35 cellular contexts compared by ENCODE assay signal in genomic region chr5:137439645-137440044, GRCh38. TPM values are rescaled to one million over a fixed set of nuclear protein-coding genes. Genes with fewer than 3 reads are reported as not detected.
"Had no signal": no experiment of that assay in that cellular context is flagged by ENCODE, and none has a peak within 500 bp of the region (broad histone marks: within the 10 kb centered on the region; RNA-seq: fewer than 3 reads in every experiment).

No MANE protein-coding gene starts in this region.

- H3K9me3 Mint-ChIP-seq: activated B cell treated with CpG ODN at 0.5 μM for 24 hours; activated CD4-positive, alpha-beta memory T cell treated with anti-CD3 and anti-CD28 coated beads for 36 hours; activated CD4-positive, alpha-beta T cell treated with anti-CD3 and anti-CD28 coated beads, Interleukin-2, amount 10 ng/mL, durations not matched to agents 24 days and 14 days; activated CD8-positive, alpha-beta T cell treated with anti-CD3 and anti-CD28 coated beads for 36 hours; activated naive CD4-positive, alpha-beta T cell treated with anti-CD3 and anti-CD28 coated beads for 36 hours; activated naive CD8-positive, alpha-beta T cell treated with anti-CD3 and anti-CD28 coated beads, Interleukin-2, amount 10 ng/mL, durations not matched to agents 7 days and 5 days; activated naive CD8-positive, alpha-beta T cell treated with anti-CD3 and anti-CD28 coated beads, Interleukin-2, amount 50 U/mL, for 24 hours; activated T-cell treated with anti-CD3 and anti-CD28 coated beads, Interleukin-2, amount 50 U/mL, for 4 hours; activated T-cell treated with anti-CD3 and anti-CD28 coated beads, Interleukin-2, amount 50 U/mL, for 72 hours; activated T-helper 1 cell treated with anti-CD3 and anti-CD28 coated beads, Interleukin-12 subunit alpha, Interleukin-12 subunit beta, Interleukin-2, Interleukin-4 antibody, amounts not matched to agents 30 ng/mL and 10 ng/mL and 1 ng/mL, durations not matched to agents 14 hours and 24 hours and 36 hours; activated T-helper 17 cell treated with anti-CD3 and anti-CD28 coated beads, Interleukin-2, amount 50 U/mL, for 72 hours; central memory CD8-positive, alpha-beta T cell had no signal

- H3K27ac ChIP-seq: ascending aorta, cardiac muscle cell, VCaP had no signal

- H3K36me3 ChIP-seq: ascending aorta, cardiac muscle cell had no signal

- H3K27ac Mint-ChIP-seq: activated B cell treated with CpG ODN at 0.5 μM for 24 hours; activated CD4-positive, alpha-beta memory T cell treated with anti-CD3 and anti-CD28 coated beads for 36 hours; activated CD4-positive, alpha-beta T cell treated with anti-CD3 and anti-CD28 coated beads, Interleukin-2, amount 10 ng/mL, durations not matched to agents 24 days and 14 days; activated CD8-positive, alpha-beta T cell treated with anti-CD3 and anti-CD28 coated beads for 36 hours; activated naive CD4-positive, alpha-beta T cell treated with anti-CD3 and anti-CD28 coated beads for 36 hours; activated naive CD4-positive, alpha-beta T cell treated with anti-CD3 and anti-CD28 coated beads, Interleukin-2, amount 50 U/mL, for 24 hours; activated naive CD8-positive, alpha-beta T cell; activated naive CD8-positive, alpha-beta T cell treated with anti-CD3 and anti-CD28 coated beads, Interleukin-2, amount 10 ng/mL, durations not matched to agents 7 days and 5 days; activated naive CD8-positive, alpha-beta T cell treated with anti-CD3 and anti-CD28 coated beads, Interleukin-2, amount 50 U/mL, for 24 hours; activated T-cell treated with anti-CD3 and anti-CD28 coated beads, Interleukin-2, amount 50 U/mL, for 72 hours; activated T-helper 1 cell treated with anti-CD3 and anti-CD28 coated beads, Interleukin-12 subunit alpha, Interleukin-12 subunit beta, Interleukin-2, Interleukin-4 antibody, amounts not matched to agents 30 ng/mL and 10 ng/mL and 1 ng/mL, durations not matched to agents 14 hours and 24 hours and 36 hours; activated T-helper 17 cell treated with anti-CD3 and anti-CD28 coated beads, Interleukin-2, amount 50 U/mL, for 72 hours; brain; T-helper 17 cell had no signal

- H3K4me1 Mint-ChIP-seq: activated B cell treated with CpG ODN at 0.5 μM for 24 hours; activated CD4-positive, alpha-beta T cell treated with anti-CD3 and anti-CD28 coated beads, Interleukin-2, amount 10 ng/mL, durations not matched to agents 24 days and 14 days; activated naive CD4-positive, alpha-beta T cell treated with anti-CD3 and anti-CD28 coated beads, Interleukin-2, amount 50 U/mL, for 24 hours; activated naive CD8-positive, alpha-beta T cell treated with anti-CD3 and anti-CD28 coated beads, Interleukin-2, amount 10 ng/mL, durations not matched to agents 7 days and 5 days; activated naive CD8-positive, alpha-beta T cell treated with anti-CD3 and anti-CD28 coated beads, Interleukin-2, amount 50 U/mL, for 24 hours; activated T-helper 17 cell treated with anti-CD3 and anti-CD28 coated beads, Interleukin-2, amount 50 U/mL, for 72 hours; central memory CD8-positive, alpha-beta T cell; T-helper 17 cell had no signal

- ATAC-seq: activated CD8-positive, alpha-beta T cell treated with anti-CD3 and anti-CD28 coated beads for 36 hours; activated naive CD8-positive, alpha-beta T cell treated with anti-CD3 and anti-CD28 coated beads, Interleukin-2, amount 50 U/mL, for 24 hours; activated T-cell treated with anti-CD3 and anti-CD28 coated beads, Interleukin-2, amount 50 U/mL, for 4 hours; activated T-helper 17 cell treated with anti-CD3 and anti-CD28 coated beads, Interleukin-2, amount 50 U/mL, for 72 hours; T-helper 17 cell had no signal

- H3K4me3 Mint-ChIP-seq: activated B cell treated with CpG ODN at 0.5 μM for 24 hours; activated CD4-positive, alpha-beta memory T cell treated with anti-CD3 and anti-CD28 coated beads for 36 hours; activated CD4-positive, alpha-beta T cell treated with anti-CD3 and anti-CD28 coated beads, Interleukin-2, amount 10 ng/mL, durations not matched to agents 24 days and 14 days; activated CD8-positive, alpha-beta T cell treated with anti-CD3 and anti-CD28 coated beads for 36 hours; activated naive CD4-positive, alpha-beta T cell treated with anti-CD3 and anti-CD28 coated beads for 36 hours; activated naive CD4-positive, alpha-beta T cell treated with anti-CD3 and anti-CD28 coated beads, Interleukin-2, amount 50 U/mL, for 24 hours; activated naive CD8-positive, alpha-beta T cell; activated naive CD8-positive, alpha-beta T cell treated with anti-CD3 and anti-CD28 coated beads, Interleukin-2, amount 10 ng/mL, durations not matched to agents 7 days and 5 days; activated naive CD8-positive, alpha-beta T cell treated with anti-CD3 and anti-CD28 coated beads, Interleukin-2, amount 50 U/mL, for 24 hours; activated T-cell treated with anti-CD3 and anti-CD28 coated beads, Interleukin-2, amount 50 U/mL, for 4 hours; activated T-cell treated with anti-CD3 and anti-CD28 coated beads, Interleukin-2, amount 50 U/mL, for 72 hours; activated T-helper 1 cell treated with anti-CD3 and anti-CD28 coated beads, Interleukin-12 subunit alpha, Interleukin-12 subunit beta, Interleukin-2, Interleukin-4 antibody, amounts not matched to agents 30 ng/mL and 10 ng/mL and 1 ng/mL, durations not matched to agents 14 hours and 24 hours and 36 hours; activated T-helper 17 cell treated with anti-CD3 and anti-CD28 coated beads, Interleukin-2, amount 50 U/mL, for 72 hours; brain; central memory CD8-positive, alpha-beta T cell; T-helper 17 cell had no signal

- H3K4me1 ChIP-seq: ascending aorta had no signal

- DNase-seq: activated B cell treated with CpG ODN at 0.5 μM for 24 hours; activated CD4-positive, alpha-beta memory T cell treated with anti-CD3 and anti-CD28 coated beads for 36 hours; activated CD4-positive, alpha-beta T cell treated with anti-CD3 and anti-CD28 coated beads for 4 hours; activated CD4-positive, alpha-beta T cell treated with anti-CD3 and anti-CD28 coated beads, Interleukin-2, amount 10 ng/mL, durations not matched to agents 24 days and 14 days; activated CD4-positive, alpha-beta T cell treated with anti-CD3 and anti-CD28 coated beads, Interleukin-2, amount 50 U/mL, for 1 hour; activated CD4-positive, alpha-beta T cell treated with anti-CD3 and anti-CD28 coated beads, Interleukin-2, amount 50 U/mL, for 4 hours; activated CD4-positive, CD25-positive, alpha-beta regulatory T cell treated with anti-CD3 and anti-CD28 coated beads, Interleukin-2, amount 50 U/mL, for 72 hours; activated CD8-positive, alpha-beta memory T cell treated with anti-CD3 and anti-CD28 coated beads, Interleukin-2, amount 50 U/mL, for 4 hours; activated CD8-positive, alpha-beta T cell treated with anti-CD3 and anti-CD28 coated beads for 36 hours; activated effector memory CD4-positive, alpha-beta T cell treated with anti-CD3 and anti-CD28 coated beads, Interleukin-2, amount 50 U/mL, for 16 hours; activated gamma-delta T cell treated with Interleukin-2 at 50 U/mL for 16 hours; activated naive CD4-positive, alpha-beta T cell; activated naive CD4-positive, alpha-beta T cell treated with anti-CD3 and anti-CD28 coated beads for 36 hours; activated naive CD8-positive, alpha-beta T cell treated with anti-CD3 and anti-CD28 coated beads, Interleukin-2, amount 10 ng/mL, durations not matched to agents 7 days and 5 days; activated naive CD8-positive, alpha-beta T cell treated with anti-CD3 and anti-CD28 coated beads, Interleukin-2, amount 50 U/mL, for 24 hours; activated T-cell treated with anti-CD3 and anti-CD28 coated beads for 4 hours; activated T-cell treated with anti-CD3 and anti-CD28 coated beads, Interleukin-2, amount 50 U/mL, for 1 hour; activated T-cell treated with anti-CD3 and anti-CD28 coated beads, Interleukin-2, amount 50 U/mL, for 4 hours; activated T-cell treated with anti-CD3 and anti-CD28 coated beads, Interleukin-2, amount 50 U/mL, for 72 hours; amygdala; anterior cingulate cortex; caudate nucleus; cerebellar nuclear complex; T-helper 17 cell; T1000 had no signal

- H3K9me3 ChIP-seq: ascending aorta had no signal

- H3K4me3 ChIP-seq: ascending aorta, cardiac muscle cell had no signal

- H3K36me3 Mint-ChIP-seq: activated CD4-positive, alpha-beta memory T cell treated with anti-CD3 and anti-CD28 coated beads for 36 hours; activated naive CD4-positive, alpha-beta T cell treated with anti-CD3 and anti-CD28 coated beads, Interleukin-2, amount 50 U/mL, for 24 hours; activated naive CD8-positive, alpha-beta T cell; activated naive CD8-positive, alpha-beta T cell treated with anti-CD3 and anti-CD28 coated beads, Interleukin-2, amount 10 ng/mL, durations not matched to agents 7 days and 5 days; brain had no signal

- H3K27me3 ChIP-seq: ascending aorta had no signal

- H3K27me3 Mint-ChIP-seq: activated CD4-positive, alpha-beta T cell treated with anti-CD3 and anti-CD28 coated beads, Interleukin-2, amount 10 ng/mL, durations not matched to agents 24 days and 14 days had no signal

RNA-seq across cellular contexts. Expression of gene SPOCK1, which starts 59.5 kb away (rescaled TPM):
- total RNA-seq: activated B cell treated with CpG ODN at 0.5 μM for 24 hours; activated CD4-positive, alpha-beta memory T cell treated with anti-CD3 and anti-CD28 coated beads for 36 hours; activated CD4-positive, alpha-beta T cell treated with anti-CD3 and anti-CD28 coated beads, Interleukin-2, amount 10 ng/mL, durations not matched to agents 24 days and 14 days; activated CD8-positive, alpha-beta memory T cell treated with anti-CD3 and anti-CD28 coated beads for 36 hours; activated CD8-positive, alpha-beta T cell treated with anti-CD3 and anti-CD28 coated beads for 36 hours; activated naive CD8-positive, alpha-beta T cell treated with anti-CD3 and anti-CD28 coated beads, Interleukin-2, amount 10 ng/mL, durations not matched to agents 7 days and 5 days; activated T-cell treated with anti-CD3 and anti-CD28 coated beads, Interleukin-2, amount 50 U/mL, for 4 hours; activated T-cell treated with anti-CD3 and anti-CD28 coated beads, Interleukin-2, amount 50 U/mL, for 72 hours; activated T-helper 1 cell treated with anti-CD3 and anti-CD28 coated beads, Interleukin-12 subunit alpha, Interleukin-12 subunit beta, Interleukin-2, Interleukin-4 antibody, amounts not matched to agents 30 ng/mL and 10 ng/mL and 1 ng/mL, durations not matched to agents 14 hours and 24 hours and 36 hours; activated T-helper 17 cell treated with anti-CD3 and anti-CD28 coated beads, Interleukin-2, amount 50 U/mL, for 72 hours; T-helper 17 cell had no signal
